8 cellular contexts compared by ENCODE assay signal in genomic region chr12:120230974-120231315, GRCh38. TPM values are rescaled to one million over a fixed set of nuclear protein-coding genes. Genes with fewer than 3 reads are reported as not detected.
DNase-seq lines count a peak whose midpoint lies in the region; ATAC-seq and TF ChIP-seq lines count a peak whose summit lies in the region.

No MANE protein-coding gene starts in this region.

- H3K4me3 ChIP-seq in fibroblast of villous mesenchyme (ENCODE audit: low read depth, low read length): peak overlapping the region; percentile 28
- H3K4me3 ChIP-seq in psoas muscle: peak overlapping the region; percentile 52

- TSS peak; percentile 18 for BruUV-seq in Calu3 (replicated peaks; lab: Mats Ljungman, UMichigan)

- TF ChIP-seq CTCF in Calu3 (IDR thresholded peaks at IDR 0.05; ENCODE audit: unreplicated experiment) (no peak), WTC11 (IDR thresholded peaks at IDR 0.05) (no peak), fibroblast of villous mesenchyme (IDR thresholded peaks at IDR 0.05; ENCODE audit: insufficient read depth, low read depth, low read length) (no peak), psoas muscle (IDR thresholded peaks at IDR 0.05) (no peak), GM13977 (IDR thresholded peaks at IDR 0.05; ENCODE audit: extremely low read depth, insufficient read depth, missing control alignments) (no peak)

- in situ Hi-C loops in GM13977 (cut with MboI; ENCODE audit: low pct_unique_long_range_greater_than_20kb, low sequenced_read_pairs, unreplicated experiment): no loop called here

- H3K36me3 Mint-ChIP-seq in Calu3 (ENCODE audit: insufficient read depth, unreplicated experiment): peaks cover 71% of the 10 kb centered on the region
- no peaks in the 10 kb centered on the region for H3K36me3 Mint-ChIP-seq in WTC11

- no peaks in the 10 kb centered on the region for H3K27me3 Mint-ChIP-seq in Calu3 (ENCODE audit: unreplicated experiment)
- H3K27me3 Mint-ChIP-seq in WTC11 (ENCODE audit: low read depth): no peaks in the 10 kb centered on the region; the same call in 1 of the 2 replicates

- H3K4me3 Mint-ChIP-seq in Calu3 (ENCODE audit: low read depth, unreplicated experiment) (peak overlapping the region; percentile 31), WTC11 (peak overlapping the region; percentile 55)

- peaks cover 95% of the 10 kb centered on the region for H3K4me1 ChIP-seq in psoas muscle

- peak overlapping the region; percentile 99 for H3K27ac ChIP-seq in psoas muscle

- intact Hi-C loops in Calu3 (cut with micrococcal nuclease; ENCODE audit: unreplicated experiment): loop anchor here (1.0 to 10.0 kb wide), 2 partner anchors 60 to 204 kb away; partner anchors contain the start of genes COX6A1 and RNU4-2
- intact Hi-C loops in psoas muscle (cut with DNase I): loop anchor here in 1 of 2 donors (2.0 kb wide), 1 partner anchor 62 kb away; the partner anchor contains the start of gene RNU4-1

- CTCF ChIA-PET in Calu3 (lab: Charles Lee) (interaction anchor here (0.6 to 9.8 kb wide), 12 partner anchors 9 to 1468 kb away, joined by 3 to 338 read pairs (median 6); partner anchors contain the start of genes PXN, RNU4-2, RPLP0 and SIRT4), WTC11 (lab: Charles Lee) (interaction anchor here (0.8 to 10.5 kb wide), 11 partner anchors 8 to 199 kb away, joined by 3 to 717 read pairs (median 7); partner anchors contain the start of genes PXN, RNU4-1, RNU4-2 and RPLP0)

- POLR2A ChIA-PET in WTC11 (lab: Charles Lee): interaction anchor here (0.6 to 7.7 kb wide), 8 partner anchors 14 to 114 kb away, joined by 3 to 198 read pairs (median 8); partner anchors contain the start of genes PXN, RAB35, RNU4-1 and RNU4-2

- no peaks in the 10 kb centered on the region for H3K9me3 Mint-ChIP-seq in Calu3 (ENCODE audit: low read depth, unreplicated experiment)
- H3K9me3 Mint-ChIP-seq in WTC11: no peaks in the 10 kb centered on the region

- peaks cover 98% of the 10 kb centered on the region for H3K4me1 Mint-ChIP-seq in Calu3 (ENCODE audit: low read depth, unreplicated experiment)
- H3K4me1 Mint-ChIP-seq in WTC11: peaks cover 94% of the 10 kb centered on the region

- H3K36me3 ChIP-seq in psoas muscle (ENCODE audit: insufficient read depth in 1 of 2, low read depth in 1 of 2): peaks cover 0 to 6% of the 10 kb centered on the region in 2 donors

- no peaks in the 10 kb centered on the region for H3K27me3 ChIP-seq in psoas muscle (ENCODE audit: insufficient read depth in 3 of 3, low read length in 2 of 3)

- ATAC-seq in WTC11: no peak
- no peak for ATAC-seq in psoas muscle
- no peak for ATAC-seq in HG03457 (IDR thresholded peaks at IDR 0.05; ENCODE audit: unreplicated experiment)
- no peak for ATAC-seq in GM19467 (IDR thresholded peaks at IDR 0.05; ENCODE audit: unreplicated experiment)

- H3K27ac Mint-ChIP-seq in Calu3 (ENCODE audit: unreplicated experiment) (peak overlapping the region; percentile 83), WTC11 (peak overlapping the region; percentile 97)

- DNase-seq in Calu3: no peak
- DNase-seq in WTC11 (ENCODE audit: low spot score): no peak
- DNase-seq in fibroblast of villous mesenchyme (ENCODE audit: low read depth): no peak
- no peak for DNase-seq in psoas muscle
- no peak for DNase-seq in T-helper 9 cell
- DNase-seq in GM13977 (ENCODE audit: low spot score): no peak

- H3K9me3 ChIP-seq in psoas muscle: no peaks in the 10 kb centered on the region

- 16 to 24% (median 19%) methylated on average over 6 of the region's 6 CpGs for WGBS in psoas muscle, 3 donors

TF ChIP-seq in WTC11, 78 proteins besides CTCF, POLR2A, EP300 and RAD21 (continues in another document):
- TF ChIP-seq TEAD4 (CRISPR knock-in tag; IDR thresholded peaks at IDR 0.05): no peak
- TF ChIP-seq ZNF232 (CRISPR knock-in tag; IDR thresholded peaks at IDR 0.05): no peak
- TF ChIP-seq CREM (CRISPR knock-in tag; IDR thresholded peaks at IDR 0.05): no peak
- TF ChIP-seq, protein P1, sequence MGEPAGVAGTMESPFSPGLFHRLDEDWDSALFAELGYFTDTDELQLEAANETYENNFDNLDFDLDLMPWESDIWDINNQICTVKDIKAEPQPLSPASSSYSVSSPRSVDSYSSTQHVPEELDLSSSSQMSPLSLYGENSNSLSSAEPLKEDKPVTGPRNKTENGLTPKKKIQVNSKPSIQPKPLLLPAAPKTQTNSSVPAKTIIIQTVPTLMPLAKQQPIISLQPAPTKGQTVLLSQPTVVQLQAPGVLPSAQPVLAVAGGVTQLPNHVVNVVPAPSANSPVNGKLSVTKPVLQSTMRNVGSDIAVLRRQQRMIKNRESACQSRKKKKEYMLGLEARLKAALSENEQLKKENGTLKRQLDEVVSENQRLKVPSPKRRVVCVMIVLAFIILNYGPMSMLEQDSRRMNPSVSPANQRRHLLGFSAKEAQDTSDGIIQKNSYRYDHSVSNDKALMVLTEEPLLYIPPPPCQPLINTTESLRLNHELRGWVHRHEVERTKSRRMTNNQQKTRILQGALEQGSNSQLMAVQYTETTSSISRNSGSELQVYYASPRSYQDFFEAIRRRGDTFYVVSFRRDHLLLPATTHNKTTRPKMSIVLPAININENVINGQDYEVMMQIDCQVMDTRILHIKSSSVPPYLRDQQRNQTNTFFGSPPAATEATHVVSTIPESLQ (CRISPR knock-in tag; IDR thresholded peaks at IDR 0.05): no peak
- TF ChIP-seq, protein P2, sequence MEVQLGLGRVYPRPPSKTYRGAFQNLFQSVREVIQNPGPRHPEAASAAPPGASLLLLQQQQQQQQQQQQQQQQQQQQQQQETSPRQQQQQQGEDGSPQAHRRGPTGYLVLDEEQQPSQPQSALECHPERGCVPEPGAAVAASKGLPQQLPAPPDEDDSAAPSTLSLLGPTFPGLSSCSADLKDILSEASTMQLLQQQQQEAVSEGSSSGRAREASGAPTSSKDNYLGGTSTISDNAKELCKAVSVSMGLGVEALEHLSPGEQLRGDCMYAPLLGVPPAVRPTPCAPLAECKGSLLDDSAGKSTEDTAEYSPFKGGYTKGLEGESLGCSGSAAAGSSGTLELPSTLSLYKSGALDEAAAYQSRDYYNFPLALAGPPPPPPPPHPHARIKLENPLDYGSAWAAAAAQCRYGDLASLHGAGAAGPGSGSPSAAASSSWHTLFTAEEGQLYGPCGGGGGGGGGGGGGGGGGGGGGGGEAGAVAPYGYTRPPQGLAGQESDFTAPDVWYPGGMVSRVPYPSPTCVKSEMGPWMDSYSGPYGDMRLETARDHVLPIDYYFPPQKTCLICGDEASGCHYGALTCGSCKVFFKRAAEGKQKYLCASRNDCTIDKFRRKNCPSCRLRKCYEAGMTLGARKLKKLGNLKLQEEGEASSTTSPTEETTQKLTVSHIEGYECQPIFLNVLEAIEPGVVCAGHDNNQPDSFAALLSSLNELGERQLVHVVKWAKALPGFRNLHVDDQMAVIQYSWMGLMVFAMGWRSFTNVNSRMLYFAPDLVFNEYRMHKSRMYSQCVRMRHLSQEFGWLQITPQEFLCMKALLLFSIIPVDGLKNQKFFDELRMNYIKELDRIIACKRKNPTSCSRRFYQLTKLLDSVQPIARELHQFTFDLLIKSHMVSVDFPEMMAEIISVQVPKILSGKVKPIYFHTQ (CRISPR knock-in tag; IDR thresholded peaks at IDR 0.05): no peak
- TF ChIP-seq, protein P3, sequence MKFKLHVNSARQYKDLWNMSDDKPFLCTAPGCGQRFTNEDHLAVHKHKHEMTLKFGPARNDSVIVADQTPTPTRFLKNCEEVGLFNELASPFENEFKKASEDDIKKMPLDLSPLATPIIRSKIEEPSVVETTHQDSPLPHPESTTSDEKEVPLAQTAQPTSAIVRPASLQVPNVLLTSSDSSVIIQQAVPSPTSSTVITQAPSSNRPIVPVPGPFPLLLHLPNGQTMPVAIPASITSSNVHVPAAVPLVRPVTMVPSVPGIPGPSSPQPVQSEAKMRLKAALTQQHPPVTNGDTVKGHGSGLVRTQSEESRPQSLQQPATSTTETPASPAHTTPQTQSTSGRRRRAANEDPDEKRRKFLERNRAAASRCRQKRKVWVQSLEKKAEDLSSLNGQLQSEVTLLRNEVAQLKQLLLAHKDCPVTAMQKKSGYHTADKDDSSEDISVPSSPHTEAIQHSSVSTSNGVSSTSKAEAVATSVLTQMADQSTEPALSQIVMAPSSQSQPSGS (CRISPR knock-in tag; IDR thresholded peaks at IDR 0.05; ENCODE audit: borderline replicate concordance, low read depth): no peak
- TF ChIP-seq KAT7 (CRISPR knock-in tag; IDR thresholded peaks at IDR 0.05; ENCODE audit: borderline replicate concordance): no peak

RNA-seq across cellular contexts. Expression of gene RPLP0, which starts 30.0 kb away (rescaled TPM):
- total RNA-seq in Calu3 (2022): 1,595 and 1,852 TPM in 2 replicates
- total RNA-seq in WTC11 (2021): 3,149 to 3,505 TPM (median 3,452 TPM) in 3 replicates
- 1,973 and 2,129 TPM in 2 replicates for total RNA-seq in fibroblast of villous mesenchyme
- 1,000 to 10,000 TPM in 3 of 4 donors, 100 to 1,000 TPM in 1; 662 to 1,479 (median 1,333) TPM for total RNA-seq in psoas muscle
- polyA plus RNA-seq in psoas muscle: 1,000 to 10,000 TPM; 2,571 to 2,845 (median 2,673) TPM

RNA-seq across cellular contexts. Expression of gene PXN, which starts 34.6 kb away (rescaled TPM):
- total RNA-seq in Calu3 (2022) (156 and 172 TPM in 2 replicates), WTC11 (2021) (96.6 to 132 TPM (median 99.2 TPM) in 3 replicates), fibroblast of villous mesenchyme (63.0 and 67.3 TPM in 2 replicates), psoas muscle (100 to 1,000 TPM in 2 of 4 donors, 10 to 100 TPM in 2; 67.6 to 166 (median 106) TPM)
- 100 to 1,000 TPM in 1 of 3 donors, 10 to 100 TPM in 2; 64.7 to 147 (median 96.2) TPM for polyA plus RNA-seq in psoas muscle

RNA-seq across cellular contexts. Expression of gene GCN1, which starts 36.4 kb away (rescaled TPM):
- total RNA-seq in Calu3 (2022): 168 and 188 TPM in 2 replicates
- total RNA-seq in WTC11 (2021): 147 to 181 TPM (median 162 TPM) in 3 replicates
- 147 and 210 TPM in 2 replicates for total RNA-seq in fibroblast of villous mesenchyme
- total RNA-seq in psoas muscle: 10 to 100 TPM; 63.1 to 80.9 (median 68.6) TPM
- 10 to 100 TPM; 19.6 to 55.7 (median 43.2) TPM for polyA plus RNA-seq in psoas muscle
